ENCODE assay signal across 8 cellular contexts in the genomic region with DNA sequence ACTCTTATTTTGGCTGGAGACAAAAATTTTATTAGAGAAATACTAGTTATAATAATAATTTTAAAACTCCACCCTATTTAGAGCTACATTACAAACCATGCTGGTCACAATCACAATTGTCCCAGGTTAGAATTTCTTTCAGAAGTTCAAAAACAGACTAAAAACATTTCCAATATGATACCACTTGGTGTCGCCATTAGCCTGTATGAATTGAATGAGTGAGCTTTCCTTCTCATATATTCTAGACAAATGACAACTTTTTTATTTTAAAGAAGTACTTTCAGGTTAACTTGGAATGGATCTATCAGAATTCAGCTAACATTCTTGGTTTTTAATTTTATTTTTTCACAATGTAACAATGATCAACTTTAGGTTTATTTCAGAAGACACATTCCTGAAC. TPM values are rescaled to one million over a fixed set of nuclear protein-coding genes. Genes with fewer than 3 reads are reported as not detected.
DNase-seq lines count a peak whose midpoint lies in the region; ATAC-seq, FAIRE-seq and TF ChIP-seq lines count a peak whose summit lies in the region.

No MANE protein-coding gene starts in this region.

- ATAC-seq in heart right ventricle (no peak), Right ventricle myocardium inferior (no peak), left lung (peak; percentile 21), GM19023 (IDR thresholded peaks at IDR 0.05; ENCODE audit: unreplicated experiment) (no peak)

- H3K9me3 Mint-ChIP-seq in activated naive CD4-positive, alpha-beta T cell treated with anti-CD3 and anti-CD28 coated beads for 36 hours, result no peaks in the 10 kb centered on the region

- no peaks in the 10 kb centered on the region for H3K4me1 ChIP-seq in heart right ventricle
- no peaks in the 10 kb centered on the region for H3K4me1 ChIP-seq in left lung

- H3K27ac Mint-ChIP-seq in activated naive CD4-positive, alpha-beta T cell treated with anti-CD3 and anti-CD28 coated beads for 36 hours, result no peak overlapping the region

- 2 to 11% methylated on average over 1 of the region's 1 CpG for WGBS in heart right ventricle, 2 donors

- H3K9me3 ChIP-seq in heart right ventricle (no peaks in the 10 kb centered on the region), left lung (no peaks in the 10 kb centered on the region)

- DNase-seq in heart right ventricle (no peak), Right ventricle myocardium inferior (ENCODE audit: missing footprints) (no peak), left lung (no peak)
- no peak for DNase-seq in activated naive CD4-positive, alpha-beta T cell treated with anti-CD3 and anti-CD28 coated beads for 36 hours
- no peak for DNase-seq in activated naive CD4-positive, alpha-beta T cell treated with Interleukin-2 at 50 U/mL for 16 hours

- H3K27me3 Mint-ChIP-seq in activated naive CD4-positive, alpha-beta T cell treated with anti-CD3 and anti-CD28 coated beads for 36 hours (ENCODE audit: low read depth), result no peaks in the 10 kb centered on the region

- peaks cover 5% of the 10 kb centered on the region for H3K4me1 Mint-ChIP-seq in activated naive CD4-positive, alpha-beta T cell treated with anti-CD3 and anti-CD28 coated beads for 36 hours (ENCODE audit: low read depth)

- no peak overlapping the region for H3K4me3 ChIP-seq in heart right ventricle
- no peak overlapping the region for H3K4me3 ChIP-seq in left lung

- H3K36me3 ChIP-seq in heart right ventricle (no peaks in the 10 kb centered on the region), left lung (no peaks in the 10 kb centered on the region)

- peak; percentile 87 for FAIRE-seq in TTC549 (lab: Jason Lieb, UNC)

- CTCF ChIA-PET in activated naive CD4-positive, alpha-beta T cell treated with anti-CD3 and anti-CD28 coated beads for 36 hours (lab: Charles Lee), result interaction anchor here (1.4 to 2.4 kb wide), 2 partner anchors 17 to 23 kb away, joined by 4 read pairs; no protein-coding TSS in a partner anchor

- TF ChIP-seq CTCF in heart right ventricle (IDR thresholded peaks at IDR 0.05) (peak in 8 of 9 donors; percentile 21 to 65 (median 48)), LNCAP (IDR thresholded peaks at IDR 0.05) (peak; percentile 61), left lung (IDR thresholded peaks at IDR 0.05) (no peak)

- intact Hi-C loops in heart right ventricle (cut with DNase I), result loop anchor here in 1 of 10 donors (10.0 kb wide), 1 partner anchor 1077 kb away; no protein-coding TSS in a partner anchor
- intact Hi-C loops in Right ventricle myocardium inferior (cut with DNase I), result loop anchor here (10.0 kb wide), 2 partner anchors 317 to 397 kb away; no protein-coding TSS in a partner anchor
- intact Hi-C loops in left lung (cut with DNase I), result no loop called here
- intact Hi-C loops in activated naive CD4-positive, alpha-beta T cell treated with anti-CD3 and anti-CD28 coated beads for 36 hours (cut with micrococcal nuclease), result loop anchor here (5.0 kb wide), 1 partner anchor 1074 kb away; no protein-coding TSS in a partner anchor

- no peaks in the 10 kb centered on the region for H3K36me3 Mint-ChIP-seq in activated naive CD4-positive, alpha-beta T cell treated with anti-CD3 and anti-CD28 coated beads for 36 hours (ENCODE audit: low read depth)

- H3K27me3 ChIP-seq in heart right ventricle (peaks cover 0 to 7% (median 0%) of the 10 kb centered on the region in 7 donors), left lung (no peaks in the 10 kb centered on the region)

- H3K27ac ChIP-seq in heart right ventricle (no peak overlapping the region), left lung (no peak overlapping the region)

- no peak overlapping the region for H3K4me3 Mint-ChIP-seq in activated naive CD4-positive, alpha-beta T cell treated with anti-CD3 and anti-CD28 coated beads for 36 hours

RNA-seq across cellular contexts. Expression of a gene that starts 48.0 kb away (rescaled TPM):
- total RNA-seq in heart right ventricle (10 to 100 TPM in 1 of 10 donors, 1 to 10 TPM in 8, under 1 TPM in 1; 0.81 to 10.9 (median 2.5) TPM), Right ventricle myocardium inferior (2.2 TPM), left lung (10 to 100 TPM; 16.9 to 26.7 TPM)
- 10 to 100 TPM in 1 of 2 donors, 1 to 10 TPM in 1; 1.3 to 10.3 TPM for polyA plus RNA-seq in heart right ventricle
- 10 to 100 TPM; 10.5 to 11.7 TPM for total RNA-seq in activated naive CD4-positive, alpha-beta T cell treated with anti-CD3 and anti-CD28 coated beads for 36 hours

Comparison
In these comparisons a context has a peak if more than half of its experiments do, and no peak if none do; other contexts are left out.
1. CTCF ChIP-seq: peak in heart right ventricle (8 of 9) and LNCAP (single experiment); none in left lung (0 of 2).
2. intact Hi-C loops: an anchor here in Right ventricle myocardium inferior (10.0 kb wide) and activated naive CD4-positive, alpha-beta T cell treated with anti-CD3 and anti-CD28 coated beads for 36 hours (5.0 kb wide); none called in left lung.